Comparison of ENCODE assay signal across 10 cellular contexts in the genomic region with DNA sequence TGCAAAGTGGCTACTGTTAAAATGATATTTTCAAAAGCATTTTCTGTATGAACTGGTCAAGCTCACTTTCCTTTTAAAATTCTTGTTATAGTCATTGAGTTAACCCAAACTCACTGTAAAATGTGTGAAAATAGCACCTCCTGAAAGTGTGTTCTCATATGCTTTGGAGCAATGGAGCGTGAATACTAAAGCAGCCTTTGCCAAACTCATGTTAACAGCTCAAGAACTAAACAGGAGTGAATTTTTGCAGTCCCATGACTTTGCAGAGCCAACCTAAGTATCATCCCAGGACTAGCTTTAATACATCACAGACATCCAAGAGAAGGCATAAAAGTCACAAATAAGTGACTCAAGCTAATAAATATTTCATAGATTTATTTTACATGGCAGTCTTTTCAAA. TPM values are rescaled to one million over a fixed set of nuclear protein-coding genes. Genes with fewer than 3 reads are reported as not detected.
DNase-seq lines count a peak whose midpoint lies in the region; ATAC-seq, FAIRE-seq and TF ChIP-seq lines count a peak whose summit lies in the region.
"Had no signal": no experiment of that assay in that cellular context is flagged by ENCODE, and none has a peak within 500 bp of the region (broad histone marks: within the 10 kb centered on the region; RNA-seq: fewer than 3 reads in every experiment).

No MANE protein-coding gene starts in this region.

- no peak overlapping the region for H3K27ac Mint-ChIP-seq in T-helper 2 cell treated with Interferon-gamma antibody and Interleukin-4, amounts not matched to agents 5 μg/mL and 100 μg/mL, for 36 hours
- H3K27ac Mint-ChIP-seq: stimulated activated naive CD8-positive, alpha-beta T cell treated with anti-CD3 and anti-CD28 coated beads, Interleukin-15, amount 100 ng/mL, for 72 hours had no signal

- H3K27ac ChIP-seq in GM12878 (ENCODE audit: control insufficient read depth, insufficient read depth), result peak overlapping the region; percentile 40; the same call in 1 of the 2 replicates
- peak overlapping the region; percentile 70 for H3K27ac ChIP-seq in osteoblast (ENCODE audit: low read depth, low read length)
- H3K27ac ChIP-seq in uterus, result no peak overlapping the region

- FAIRE-seq in GM12878 (lab: Jason Lieb, UNC), result no peak

- no peaks in the 10 kb centered on the region for H4K20me1 ChIP-seq in GM12878 (ENCODE audit: control insufficient read depth, insufficient read depth)
- peaks cover 22% of the 10 kb centered on the region for H4K20me1 ChIP-seq in osteoblast (ENCODE audit: insufficient read depth, low read length)

- H3K9me3 Mint-ChIP-seq in T-helper 2 cell treated with Interferon-gamma antibody and Interleukin-4, amounts not matched to agents 5 μg/mL and 100 μg/mL, for 36 hours, result no peaks in the 10 kb centered on the region
- H3K9me3 Mint-ChIP-seq: stimulated activated naive CD8-positive, alpha-beta T cell treated with anti-CD3 and anti-CD28 coated beads, Interleukin-15, amount 100 ng/mL, for 72 hours had no signal

- SMC1A ChIA-PET in GM12878 (lab: Charles Lee; ENCODE audit: uncharacterized antibody, unreplicated experiment), result interaction anchor here (0.8 to 2.7 kb wide), 9 partner anchors 10 to 156 kb away, joined by 3 to 11 read pairs (median 5); no protein-coding TSS in a partner anchor

- H3K9ac ChIP-seq in GM12878 (ENCODE audit: control insufficient read depth, insufficient read depth, low read length), result no peak overlapping the region; the same call in 1 of the 2 replicates

- no TSS peak for BruUV-seq in GM12878 (replicated peaks; lab: Mats Ljungman, UMichigan)

- H3K27me3 ChIP-seq in GM12878 (replicated peaks in 1 of 2; ENCODE audit: control insufficient read depth in 2 of 2, insufficient read depth in 2 of 2, low read length in 1 of 2) (no peaks in the 10 kb centered on the region), osteoblast (ENCODE audit: insufficient read depth, low read length) (peaks cover 7% of the 10 kb centered on the region), uterus (no peaks in the 10 kb centered on the region)

- H2AFZ ChIP-seq in GM12878 (ENCODE audit: control insufficient read depth, low read depth, low read length) (no peak overlapping the region), osteoblast (ENCODE audit: low read length) (no peak overlapping the region)

- H3K4me1 ChIP-seq in GM12878 (ENCODE audit: control insufficient read depth, insufficient read depth, low read length) (no peaks in the 10 kb centered on the region), osteoblast (ENCODE audit: insufficient read depth, low read length) (peaks cover 11% of the 10 kb centered on the region), uterus (no peaks in the 10 kb centered on the region)

- H3K4me3 Mint-ChIP-seq in T-helper 2 cell treated with Interferon-gamma antibody and Interleukin-4, amounts not matched to agents 5 μg/mL and 100 μg/mL, for 36 hours, result peak overlapping the region; percentile 88

- ATAC-seq in HG03469 (IDR thresholded peaks at IDR 0.05; ENCODE audit: unreplicated experiment), result peak; percentile 35
- ATAC-seq in GM12878, result peak; percentile 47
- ATAC-seq: stimulated activated naive CD8-positive, alpha-beta T cell treated with anti-CD3 and anti-CD28 coated beads, Interleukin-15, amount 100 ng/mL, for 72 hours had no signal

- no peaks in the 10 kb centered on the region for H3K36me3 Mint-ChIP-seq in T-helper 2 cell treated with Interferon-gamma antibody and Interleukin-4, amounts not matched to agents 5 μg/mL and 100 μg/mL, for 36 hours (ENCODE audit: low read depth)

- H3K4me2 ChIP-seq in GM12878 (ENCODE audit: control insufficient read depth, insufficient read depth) (peak overlapping the region; percentile 28), osteoblast (ENCODE audit: insufficient read depth, low read length) (peak overlapping the region; percentile 81)

- intact Hi-C loops in GM12878 (cut with micrococcal nuclease; ENCODE audit: unreplicated experiment), result loop anchor here (5.0 kb wide), 1 partner anchor 97 kb away; no protein-coding TSS in a partner anchor
- intact Hi-C loops in uterus (cut with DNase I; ENCODE audit: low total_unique reads), result no loop called here

- TF ChIP-seq CTCF in GM12878 (IDR thresholded peaks at IDR 0.05 in 2 of 3, conservative IDR thresholded peaks at IDR 0.05 in 1 of 3; ENCODE audit: control insufficient read depth in 2 of 3, extremely low read depth in 1 of 3, insufficient read depth in 1 of 3, low read depth in 3 of 3, low read length in 3 of 3) (no peak), osteoblast (IDR thresholded peaks at IDR 0.05; ENCODE audit: extremely low read depth, low read depth, low read length) (no peak), uterus (IDR thresholded peaks at IDR 0.05) (no peak), GM13976 (IDR thresholded peaks at IDR 0.05; ENCODE audit: borderline replicate concordance, control extremely low read depth, extremely low read depth, insufficient read depth, missing control alignments) (no peak)

- CTCF ChIA-PET in GM12878 (lab: Yijun Ruan, JAX), result interaction anchor here (1.0 to 1.4 kb wide), 6 partner anchors 8 to 169 kb away, joined by 3 to 4 read pairs (median 3); no protein-coding TSS in a partner anchor

- RAD21 ChIA-PET in GM12878 (lab: Charles Lee; ENCODE audit: unreplicated experiment), result interaction anchor here (1.2 to 1.7 kb wide), 6 partner anchors 9 to 155 kb away, joined by 3 to 6 read pairs (median 4); no protein-coding TSS in a partner anchor

- TF ChIP-seq POLR2A in GM12878 (IDR thresholded peaks at IDR 0.05; ENCODE audit: low read depth, low read length), result no peak
- TF ChIP-seq POLR2A in uterus (IDR thresholded peaks at IDR 0.05), result no peak

- POLR2A ChIA-PET in GM12878 (lab: Charles Lee), result interaction anchor here (1.2 to 1.7 kb wide), 3 partner anchors 28 to 143 kb away, joined by 3 to 6 read pairs (median 3); no protein-coding TSS in a partner anchor

- no peak for TF ChIP-seq RAD21 in GM12878 (IDR thresholded peaks at IDR 0.05; ENCODE audit: insufficient read depth, low read depth, low read length)

- DNase-seq in T-helper 2 cell treated with Interferon-gamma antibody and Interleukin-4, amounts not matched to agents 5 μg/mL and 100 μg/mL, for 36 hours (ENCODE audit: low spot score), result no peak
- no peak for DNase-seq in T-helper 2 cell
- DNase-seq in GM12878 (ENCODE audit: low read depth, low spot score), result peak; percentile 36
- DNase-seq in osteoblast (ENCODE audit: insufficient read length, low spot score, missing footprints), result peak; percentile 25
- no peak for DNase-seq in uterus
- no peak for DNase-seq in GM13976 (ENCODE audit: low spot score)
- DNase-seq in stimulated activated naive CD4-positive, alpha-beta T cell treated with Interleukin-2 at 50 U/mL for 16 hours (lab: John Stamatoyannopoulos, UW), result no peak
- DNase-seq: posterior cingulate gyrus; stimulated activated naive CD8-positive, alpha-beta T cell treated with anti-CD3 and anti-CD28 coated beads, Interleukin-15, amount 100 ng/mL, for 72 hours had no signal

- H3K4me1 Mint-ChIP-seq in T-helper 2 cell treated with Interferon-gamma antibody and Interleukin-4, amounts not matched to agents 5 μg/mL and 100 μg/mL, for 36 hours (ENCODE audit: low read depth), result peaks cover 25% of the 10 kb centered on the region

- H3K36me3 ChIP-seq in GM12878 (ENCODE audit: control insufficient read depth in 2 of 2, insufficient read depth in 2 of 2, low read length in 1 of 2) (no peaks in the 10 kb centered on the region), osteoblast (ENCODE audit: insufficient read depth, low read length) (no peaks in the 10 kb centered on the region), uterus (no peaks in the 10 kb centered on the region)

- WGBS in GM12878 (ENCODE audit: insufficient coverage, insufficient replicate concordance, low lambda C conversion rate, missing lambda C conversion rate), result 0% methylated on average over 1 of the region's 1 CpG

- H3K27me3 Mint-ChIP-seq in T-helper 2 cell treated with Interferon-gamma antibody and Interleukin-4, amounts not matched to agents 5 μg/mL and 100 μg/mL, for 36 hours (ENCODE audit: low read depth), result peaks cover 3% of the 10 kb centered on the region
- H3K27me3 Mint-ChIP-seq: stimulated activated naive CD8-positive, alpha-beta T cell treated with anti-CD3 and anti-CD28 coated beads, Interleukin-15, amount 100 ng/mL, for 72 hours had no signal

- peak overlapping the region; percentile 79; the same call in 1 of the 2 replicates for H3K4me3 ChIP-seq in GM12878
- H3K4me3 ChIP-seq in osteoblast (ENCODE audit: insufficient read depth, low read length), result peak overlapping the region; percentile 82
- H3K4me3 ChIP-seq in uterus, result no peak overlapping the region

- H3K9me3 ChIP-seq in GM12878 (replicated peaks; ENCODE audit: control insufficient read depth, insufficient read depth, low read length) (no peaks in the 10 kb centered on the region), osteoblast (ENCODE audit: low read depth, low read length) (no peaks in the 10 kb centered on the region), uterus (no peaks in the 10 kb centered on the region)

- in situ Hi-C loops in GM12878 (cut with MboI) (no loop called here), GM13976 (cut with MboI; ENCODE audit: low sequenced_read_pairs, unreplicated experiment) (no loop called here)

- H3K79me2 ChIP-seq in GM12878 (ENCODE audit: control insufficient read depth, insufficient read depth, low read length) (peaks cover 64% of the 10 kb centered on the region), osteoblast (ENCODE audit: insufficient read depth, low read length) (peaks cover 71% of the 10 kb centered on the region)

- no peak for TF ChIP-seq EP300 in GM12878 (IDR thresholded peaks at IDR 0.05; ENCODE audit: borderline replicate concordance in 1 of 2, control insufficient read depth in 1 of 2, low read depth in 2 of 2, low read length in 2 of 2)

RNA-seq across cellular contexts. Expression of a gene that starts 2.3 kb away (rescaled TPM):
- 17.3 and 18.3 TPM in 2 replicates for total RNA-seq in GM12878 (2013; cell fraction: nucleolus; rRNA removed)
- total RNA-seq in GM12878 (2014; rRNA removed) (11.1 and 13.0 TPM in 2 replicates), GM12878 (2014; rRNA removed; fragmentation: Illumina TruSeq; extraction: Trizol) (10.1 and 10.3 TPM in 2 replicates), GM12878 (2021) (10.1 and 11.3 TPM in 2 replicates), osteoblast (14.5 and 17.1 TPM in 2 replicates), uterus (10 to 100 TPM in 1 of 4 donors, 1 to 10 TPM in 3; 1.0 to 12.1 (median 6.9) TPM)
- polyA plus RNA-seq in GM12878 (2011; ENCODE audit: low read depth), result 5.2 TPM
- polyA plus RNA-seq in GM12878 (2011; rRNA removed) (7.5 and 10.0 TPM in 2 replicates), GM12878 (2014; fragmentation: Illumina TruSeq; extraction: Trizol) (11.7 and 15.2 TPM in 2 replicates), GM12878 (2014; fragmentation: Nextera tagmentation; extraction: Ambion mirVana) (1 to 10 TPM; 4.9 to 6.4 TPM), GM12878 (2014; rRNA removed) (5.4 and 5.5 TPM in 2 replicates), GM12878 (2016; fragmentation: Nextera tagmentation; extraction: Ambion mirVana) (10 to 100 TPM; 20.8 to 25.6 TPM)
- 3.4 and 3.6 TPM in 2 replicates for polyA plus RNA-seq in GM12878 (2011; cell fraction: cytosol; rRNA removed)
- polyA plus RNA-seq in GM12878 (2011; cell fraction: nucleus; rRNA removed), result 8.2 and 8.4 TPM in 2 replicates
- 7.7 and 8.3 TPM in 2 replicates for polyA plus RNA-seq in GM12878 (2012)
- 4.9 and 7.8 TPM in 2 replicates for polyA minus RNA-seq in GM12878 (2011; rRNA and poly(A)+ RNA removed)
- polyA minus RNA-seq in GM12878 (2011; cell fraction: cytosol; rRNA and poly(A)+ RNA removed), result 1.1 and 1.7 TPM in 2 replicates
- polyA minus RNA-seq in GM12878 (2011; cell fraction: nucleus; rRNA and poly(A)+ RNA removed), result 12.1 and 16.3 TPM in 2 replicates

RNA-seq across cellular contexts. Expression of a gene that starts 43.1 kb away (rescaled TPM):
- total RNA-seq in GM12878 (2013; cell fraction: nucleolus; rRNA removed), result 0.15 TPM in 1 of 2 replicates, not detected in the other
- total RNA-seq in GM12878 (2014; rRNA removed) (0.11 and 0.23 TPM in 2 replicates), GM12878 (2014; rRNA removed; fragmentation: Illumina TruSeq; extraction: Trizol) (0.09 and 0.23 TPM in 2 replicates), GM12878 (2021) (0.19 and 0.21 TPM in 2 replicates), osteoblast (0.59 and 0.72 TPM in 2 replicates), uterus (under 1 TPM in 2 of 4 donors, not detected in 2; 0.40 to 0.48 TPM)
- polyA plus RNA-seq in GM12878 (2011; ENCODE audit: low read depth), result 0.38 TPM
- polyA plus RNA-seq in GM12878 (2011; rRNA removed) (0.05 TPM in 1 of 2 replicates, not detected in the other), GM12878 (2014; fragmentation: Illumina TruSeq; extraction: Trizol) (0.25 and 0.26 TPM in 2 replicates), GM12878 (2014; fragmentation: Nextera tagmentation; extraction: Ambion mirVana) (under 1 TPM; 0.05 to 0.07 TPM), GM12878 (2014; rRNA removed) (0.05 and 0.13 TPM in 2 replicates), GM12878 (2016; fragmentation: Nextera tagmentation; extraction: Ambion mirVana) (1 to 10 TPM in 1 of 2 experiments, under 1 TPM in 1; 0.24 to 1.2 TPM)
- polyA plus RNA-seq in GM12878 (2011; cell fraction: cytosol; rRNA removed), result 0.08 and 0.09 TPM in 2 replicates
- polyA plus RNA-seq in GM12878 (2011; cell fraction: nucleus; rRNA removed), result 0.06 and 0.12 TPM in 2 replicates
- polyA plus RNA-seq in GM12878 (2012), result 0.27 and 0.44 TPM in 2 replicates
- polyA minus RNA-seq in GM12878 (2011; rRNA and poly(A)+ RNA removed), result 0.05 and 0.07 TPM in 2 replicates
- polyA minus RNA-seq in GM12878 (2011; cell fraction: cytosol; rRNA and poly(A)+ RNA removed), result not detected in 2 replicates
- not detected in 2 replicates for polyA minus RNA-seq in GM12878 (2011; cell fraction: nucleus; rRNA and poly(A)+ RNA removed)

Comparison
In these comparisons a context has a peak if more than half of its experiments do, and no peak if none do; other contexts are left out.
1. DNase-seq: peak in GM12878 (single experiment) and osteoblast (single experiment); none in T-helper 2 cell treated with Interferon-gamma antibody and Interleukin-4, amounts not matched to agents 5 μg/mL and 100 μg/mL, for 36 hours (single experiment), T-helper 2 cell (0 of 5), uterus (0 of 2), GM13976 (single experiment) and stimulated activated naive CD4-positive, alpha-beta T cell treated with Interleukin-2 at 50 U/mL for 16 hours (single experiment).
2. H3K27ac ChIP-seq: peak in GM12878 (single experiment) and osteoblast (single experiment); none in uterus (0 of 2).
3. H3K4me3 ChIP-seq: peak in GM12878 (single experiment) and osteoblast (single experiment); none in uterus (0 of 2).